In the genomic region with DNA sequence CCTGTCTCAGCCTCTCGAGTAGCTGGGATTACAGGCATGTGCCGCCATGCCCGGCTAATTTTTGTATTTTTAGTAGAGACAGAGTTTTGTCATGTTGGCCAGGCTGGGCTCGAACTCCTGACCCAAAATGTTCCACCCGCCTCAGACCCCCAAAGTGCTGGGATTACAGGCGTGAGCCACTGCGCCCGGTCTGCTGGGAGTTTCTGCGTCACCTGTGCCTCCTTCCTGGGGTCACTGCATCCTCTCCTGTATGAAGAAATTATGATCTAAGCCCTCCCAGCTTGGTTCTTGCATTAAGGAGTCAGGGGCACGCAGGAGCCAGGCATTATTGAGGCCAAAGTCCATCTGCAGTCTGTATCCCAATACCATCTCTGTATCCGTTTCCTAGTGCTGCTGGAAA, we compare ENCODE assay signal across 11 cellular contexts. TPM values are rescaled to one million over a fixed set of nuclear protein-coding genes. Genes with fewer than 3 reads are reported as not detected.
"Had no signal": no experiment of that assay in that cellular context is flagged by ENCODE, and none has a peak within 500 bp of the region (broad histone marks: within the 10 kb centered on the region; RNA-seq: fewer than 3 reads in every experiment).

No MANE protein-coding gene starts in this region.

RNA-seq across cellular contexts. Expression of gene SUN5, which starts 41.6 kb away (rescaled TPM):
- total RNA-seq: activated B cell treated with CpG ODN at 0.5 μM for 24 hours; activated CD4-positive, alpha-beta memory T cell treated with anti-CD3 and anti-CD28 coated beads for 36 hours; activated T-cell treated with anti-CD3 and anti-CD28 coated beads, Interleukin-2, amount 50 U/mL, for 72 hours; activated T-helper 17 cell treated with anti-CD3 and anti-CD28 coated beads, Interleukin-2, amount 50 U/mL, for 72 hours; bronchial epithelial cell; M059J; PC-3; Peyer's patch; Right ventricle myocardium inferior; SK-MEL-5; T-cell had no signal

RNA-seq across cellular contexts. Expression of gene BPIFB2, which starts 44.9 kb away (rescaled TPM):
- total RNA-seq: activated B cell treated with CpG ODN at 0.5 μM for 24 hours; activated CD4-positive, alpha-beta memory T cell treated with anti-CD3 and anti-CD28 coated beads for 36 hours; activated T-cell treated with anti-CD3 and anti-CD28 coated beads, Interleukin-2, amount 50 U/mL, for 72 hours; activated T-helper 17 cell treated with anti-CD3 and anti-CD28 coated beads, Interleukin-2, amount 50 U/mL, for 72 hours; bronchial epithelial cell; M059J; PC-3; Peyer's patch; Right ventricle myocardium inferior; SK-MEL-5 had no signal
